In the genomic region with DNA sequence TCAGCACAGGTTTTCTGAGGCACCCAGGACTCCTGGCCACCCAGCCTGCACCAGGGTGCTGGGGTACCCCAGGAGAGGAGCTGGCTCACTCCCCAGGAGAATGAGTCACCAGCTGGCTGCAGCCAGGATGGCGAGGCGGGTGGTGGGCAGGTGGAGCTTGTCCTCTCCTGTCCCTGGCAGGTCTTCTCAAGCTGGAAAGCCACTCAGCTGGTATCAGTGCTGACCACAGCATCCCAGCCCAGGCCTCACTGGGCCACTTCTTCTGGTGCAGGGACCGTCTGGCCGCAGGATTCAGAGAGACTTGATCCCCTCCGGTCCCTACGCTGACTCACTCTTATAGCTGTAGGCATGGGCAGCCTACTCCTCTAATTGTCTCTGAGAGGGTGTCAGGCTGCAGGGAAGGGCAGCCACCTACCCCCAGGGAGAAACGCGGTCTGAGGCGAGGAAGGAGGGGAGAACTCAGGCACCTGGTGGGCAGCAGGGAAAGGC, we compare ENCODE assay signal across 8 cellular contexts. TPM values are rescaled to one million over a fixed set of nuclear protein-coding genes. Genes with fewer than 3 reads are reported as not detected.
DNase-seq lines count a peak whose midpoint lies in the region; ATAC-seq, FAIRE-seq and TF ChIP-seq lines count a peak whose summit lies in the region.

No MANE protein-coding gene starts in this region.

- 63% methylated on average over 4 of the region's 9 CpGs for WGBS in right lobe of liver (ENCODE audit: insufficient coverage, low coverage, low lambda C conversion rate, missing lambda C conversion rate)
- WGBS in lower leg skin, 2 donors = 55 to 64% methylated on average over 9 of the region's 9 CpGs

- ATAC-seq in HG03066 (IDR thresholded peaks at IDR 0.05; ENCODE audit: low read depth, unreplicated experiment) = peak; percentile 17
- ATAC-seq in right lobe of liver = peak; percentile 90 to 93 (median 92)
- ATAC-seq in HG03139 (IDR thresholded peaks at IDR 0.05; ENCODE audit: unreplicated experiment) = no peak
- no peak for ATAC-seq in CD8-positive, alpha-beta T cell

- TF ChIP-seq POLR2A in right lobe of liver (IDR thresholded peaks at IDR 0.05) (no peak), lower leg skin (IDR thresholded peaks at IDR 0.05) (no peak), GM12892 (IDR thresholded peaks at IDR 0.05; ENCODE audit: low read depth, low read length) (no peak)

- peak overlapping the region; percentile 8 for H3K4me3 Mint-ChIP-seq in Calu3 (ENCODE audit: low read depth, unreplicated experiment)
- no peak overlapping the region for H3K4me3 Mint-ChIP-seq in CD8-positive, alpha-beta T cell

- no peaks in the 10 kb centered on the region for H3K27me3 ChIP-seq in right lobe of liver
- no peaks in the 10 kb centered on the region for H3K27me3 ChIP-seq in CD8-positive, alpha-beta T cell (ENCODE audit: insufficient read depth, low read length)

- peak overlapping the region; percentile 100 for H3K27ac ChIP-seq in angular gyrus (ENCODE audit: low read depth, low read length)
- H3K27ac ChIP-seq in right lobe of liver = peak overlapping the region in 2 of 3 donors; percentile 56 to 74
- no peak overlapping the region for H3K27ac ChIP-seq in CD8-positive, alpha-beta T cell (ENCODE audit: low read depth, low read length)

- TF ChIP-seq CTCF in Calu3 (IDR thresholded peaks at IDR 0.05; ENCODE audit: unreplicated experiment) (no peak), right lobe of liver (IDR thresholded peaks at IDR 0.05) (no peak), lower leg skin (IDR thresholded peaks at IDR 0.05) (no peak)
- TF ChIP-seq CTCF in CD8-positive, alpha-beta T cell (IDR thresholded peaks at IDR 0.05) = no peak

- peaks cover 0 to 25% (median 10%) of the 10 kb centered on the region in 4 donors for H3K4me1 ChIP-seq in right lobe of liver
- peaks cover 19% of the 10 kb centered on the region for H3K4me1 ChIP-seq in CD8-positive, alpha-beta T cell (ENCODE audit: insufficient read depth, low read length)

- POLR2A ChIA-PET in CD8-positive, alpha-beta T cell (lab: Charles Lee) = no interaction called here

- H3K27ac Mint-ChIP-seq in Calu3 (ENCODE audit: unreplicated experiment) = no peak overlapping the region
- H3K27ac Mint-ChIP-seq in CD8-positive, alpha-beta T cell = no peak overlapping the region

- H3K9me3 ChIP-seq in right lobe of liver = no peaks in the 10 kb centered on the region
- no peaks in the 10 kb centered on the region for H3K9me3 ChIP-seq in CD8-positive, alpha-beta T cell (ENCODE audit: low read length)

- H3K27me3 Mint-ChIP-seq in Calu3 (ENCODE audit: unreplicated experiment) = no peaks in the 10 kb centered on the region
- no peaks in the 10 kb centered on the region for H3K27me3 Mint-ChIP-seq in CD8-positive, alpha-beta T cell (ENCODE audit: low read depth)

- no TSS peak for BruUV-seq in Calu3 (replicated peaks; lab: Mats Ljungman, UMichigan)

- CTCF ChIA-PET in Calu3 (lab: Charles Lee) = interaction anchor here (0.6 to 2.9 kb wide), 12 partner anchors 8 to 346 kb away, joined by 3 to 22 read pairs (median 4); a partner anchor contains a TSS
- CTCF ChIA-PET in CD8-positive, alpha-beta T cell (lab: Charles Lee) = no interaction called here

- DNase-seq in Calu3 (peak; percentile 85), right lobe of liver (peak; percentile 85 to 92 (median 91)), lower leg skin (ENCODE audit: low spot score in 2 of 2) (no peak), GM12892 (ENCODE audit: insufficient read length) (no peak)
- no peak for DNase-seq in CD8-positive, alpha-beta T cell

- no peaks in the 10 kb centered on the region for H3K36me3 Mint-ChIP-seq in Calu3 (ENCODE audit: insufficient read depth, unreplicated experiment)
- no peaks in the 10 kb centered on the region for H3K36me3 Mint-ChIP-seq in CD8-positive, alpha-beta T cell

- intact Hi-C loops in Calu3 (cut with micrococcal nuclease; ENCODE audit: unreplicated experiment) = no loop called here
- intact Hi-C loops in right lobe of liver (cut with DNase I) = no loop called here
- intact Hi-C loops in lower leg skin (cut with DNase I; ENCODE audit: low total_unique reads) = no loop called here
- intact Hi-C loops in CD8-positive, alpha-beta T cell (cut with DNase I, micrococcal nuclease) = no loop called here

- no peaks in the 10 kb centered on the region for H3K9me3 Mint-ChIP-seq in Calu3 (ENCODE audit: low read depth, unreplicated experiment)
- no peaks in the 10 kb centered on the region for H3K9me3 Mint-ChIP-seq in CD8-positive, alpha-beta T cell

- FAIRE-seq in GM12892 (lab: Jason Lieb, UNC) = no peak

- no peaks in the 10 kb centered on the region for H3K36me3 ChIP-seq in right lobe of liver
- no peaks in the 10 kb centered on the region for H3K36me3 ChIP-seq in CD8-positive, alpha-beta T cell (ENCODE audit: insufficient read depth, low read length)

- H3K4me1 Mint-ChIP-seq in Calu3 (ENCODE audit: low read depth, unreplicated experiment) = peaks cover 39% of the 10 kb centered on the region
- peaks cover 17% of the 10 kb centered on the region for H3K4me1 Mint-ChIP-seq in CD8-positive, alpha-beta T cell (ENCODE audit: low read depth)

- H3K4me3 ChIP-seq in right lobe of liver (peak overlapping the region in 1 of 3 donors; percentile 17), lower leg skin (ENCODE audit: low read depth, poor library complexity, severe bottlenecking) (no peak overlapping the region)
- H3K4me3 ChIP-seq in CD8-positive, alpha-beta T cell (ENCODE audit: low read depth, low read length) = no peak overlapping the region

RNA-seq across cellular contexts. Expression of a gene that starts 22.2 kb away (rescaled TPM):
- total RNA-seq in Calu3 (2022) = 4.4 and 6.6 TPM in 2 replicates
- total RNA-seq in right lobe of liver = 1 to 10 TPM; 4.5 to 9.2 (median 6.6) TPM
- total RNA-seq in lower leg skin = 10 to 100 TPM; 20.2 to 38.3 (median 26.0) TPM
- 55.3 TPM for polyA plus RNA-seq in GM12892 (2012; ENCODE audit: missing spikeins)
- total RNA-seq in CD8-positive, alpha-beta T cell = 10 to 100 TPM; 10.2 to 12.7 TPM

RNA-seq across cellular contexts. Expression of a gene that starts 34.0 kb away (rescaled TPM):
- not detected in 2 replicates for total RNA-seq in Calu3 (2022)
- total RNA-seq in right lobe of liver = under 1 TPM in 1 of 6 experiments, not detected in 5; 0.31 TPM
- total RNA-seq in lower leg skin = under 1 TPM in 1 of 4 donors, not detected in 3; 0.42 TPM
- polyA plus RNA-seq in GM12892 (2012; ENCODE audit: missing spikeins) = not detected
- not detected for total RNA-seq in CD8-positive, alpha-beta T cell

Comparison
In these comparisons a context has a peak if more than half of its experiments do, and no peak if none do; other contexts are left out.
1. DNase-seq: peak in Calu3 (single experiment) and right lobe of liver (3 of 3); none in lower leg skin (0 of 2), GM12892 (single experiment) and CD8-positive, alpha-beta T cell (0 of 7).
2. ATAC-seq: peak in HG03066 (single experiment) and right lobe of liver (4 of 4); none in HG03139 (single experiment) and CD8-positive, alpha-beta T cell (single experiment).